7 cellular contexts compared by ENCODE assay signal in genomic region chr2:101766871-101767739, GRCh38.
DNase-seq lines count a peak whose midpoint lies in the region; TF ChIP-seq lines count a peak whose summit lies in the region.

No MANE protein-coding gene starts in this region.

- peak overlapping the region; percentile 3; the same call in 1 of the 2 replicates for H3K4me3 ChIP-seq in iPS-20b (ENCODE audit: low read length)
- no peak overlapping the region for H3K4me3 ChIP-seq in stomach

- H3K4me1 ChIP-seq in iPS-20b (ENCODE audit: insufficient read depth, low read length) (peaks cover 76% of the 10 kb centered on the region), stomach (peaks cover 50 to 97% (median 79%) of the 10 kb centered on the region in 4 donors)

- peak; percentile 33 for DNase-seq in HK-2 (ENCODE audit: unreplicated experiment)
- no peak for DNase-seq in stomach
- no peak for DNase-seq in NCI-H1694 treated with DMSO at 0.1 percent for 48 hours (lab: John Stamatoyannopoulos, UW)
- DNase-seq in KBM-7: no peak
- no peak for DNase-seq in activated gamma-delta T cell (lab: John Stamatoyannopoulos, UW)

- 62 to 68% (median 67%) methylated on average over 5 of the region's 5 CpGs for WGBS in stomach, 5 donors

- no peak overlapping the region; the same call in 1 of the 2 replicates for H3K9ac ChIP-seq in iPS-20b (ENCODE audit: low read depth, low read length)

- no peak for TF ChIP-seq POLR2A in stomach (IDR thresholded peaks at IDR 0.05)

- 0 out of 2 replicates have a peak overlapping the region, but pooled peaks have one; percentile 1 for H3K27ac ChIP-seq in VCaP
- no peak overlapping the region for H3K27ac ChIP-seq in iPS-20b (ENCODE audit: low read length)
- H3K27ac ChIP-seq in stomach: peak overlapping the region; percentile 17 to 75 (median 55)

- no peak for TF ChIP-seq EP300 in stomach (IDR thresholded peaks at IDR 0.05)

- TF ChIP-seq CTCF in VCaP (conservative IDR thresholded peaks at IDR 0.05) (no peak), stomach (IDR thresholded peaks at IDR 0.05) (no peak)

- no peaks in the 10 kb centered on the region for H3K9me3 ChIP-seq in iPS-20b (ENCODE audit: insufficient read depth, low read depth, low read length)
- no peaks in the 10 kb centered on the region for H3K9me3 ChIP-seq in stomach

- H3K36me3 ChIP-seq in iPS-20b (ENCODE audit: insufficient read depth, low read depth, low read length) (no peaks in the 10 kb centered on the region), stomach (no peaks in the 10 kb centered on the region)

- no peaks in the 10 kb centered on the region for H3K27me3 ChIP-seq in iPS-20b (ENCODE audit: insufficient read depth, low read length)
- no peaks in the 10 kb centered on the region for H3K27me3 ChIP-seq in stomach

- in situ Hi-C loops in KBM-7 (cut with MboI; ENCODE audit: low pct_unique_long_range_greater_than_20kb, low sequenced_read_pairs): no loop called here

- intact Hi-C loops in stomach (cut with DNase I; ENCODE audit: low total_unique reads): no loop called here
